Comparison of ENCODE assay signal across 17 cellular contexts in the genomic region with DNA sequence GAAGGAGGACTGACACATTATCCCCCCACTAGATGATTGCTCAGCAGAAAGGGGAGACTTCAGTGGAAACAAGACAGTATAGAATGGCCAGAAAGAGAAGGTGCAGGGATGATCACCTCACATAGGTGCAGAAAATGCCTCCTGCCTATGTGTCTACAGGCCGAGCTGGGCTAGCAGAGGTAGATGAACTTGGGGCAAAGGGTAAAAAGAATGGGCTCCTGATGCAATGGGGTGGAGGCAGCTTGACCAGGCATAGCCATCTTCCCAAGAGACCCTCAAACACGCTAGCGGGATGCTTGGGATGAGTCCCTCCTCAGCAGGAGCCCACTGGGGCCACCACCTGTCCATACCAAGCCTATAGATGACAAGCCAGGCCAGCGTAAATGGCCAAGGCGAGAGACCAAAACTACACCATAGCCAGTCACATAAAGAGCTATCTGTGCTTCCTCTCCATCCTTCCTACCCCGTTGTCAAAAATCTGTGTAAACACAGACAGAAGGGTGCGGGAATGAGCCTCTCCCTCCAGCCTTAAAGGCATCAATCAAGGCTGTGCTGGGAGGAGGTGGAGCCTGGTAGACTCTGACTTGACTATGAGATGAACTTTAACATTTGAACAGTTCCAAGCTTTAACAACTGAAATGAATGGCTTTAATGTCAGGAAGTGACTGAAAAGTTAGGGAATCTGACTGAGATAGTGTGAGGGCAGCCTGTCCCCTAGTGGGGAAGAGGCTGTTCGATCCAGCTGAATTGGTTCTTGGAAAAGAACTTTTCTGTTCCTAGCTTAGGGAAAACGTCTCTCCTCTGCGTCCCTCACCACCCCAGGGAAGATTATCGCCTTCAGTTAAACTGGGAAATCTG. TPM values are rescaled to one million over a fixed set of nuclear protein-coding genes. Genes with fewer than 3 reads are reported as not detected.
DNase-seq lines count a peak whose midpoint lies in the region; FAIRE-seq and TF ChIP-seq lines count a peak whose summit lies in the region.
"Had no signal": no experiment of that assay in that cellular context is flagged by ENCODE, and none has a peak within 500 bp of the region (broad histone marks: within the 10 kb centered on the region; RNA-seq: fewer than 3 reads in every experiment).

No MANE protein-coding gene starts in this region.

- peaks cover 21% of the 10 kb centered on the region for H3K4me1 Mint-ChIP-seq in Caco-2 (ENCODE audit: low read depth, unreplicated experiment)

- no peak for FAIRE-seq in GM19239 (lab: Jason Lieb, UNC)
- FAIRE-seq: G401.6 had no signal

- H3K27ac Mint-ChIP-seq in Caco-2 (ENCODE audit: unreplicated experiment) = peak overlapping the region; percentile 55
- H3K27ac Mint-ChIP-seq: CD4-positive, CD25-positive, alpha-beta regulatory T cell; stimulated activated naive CD8-positive, alpha-beta T cell treated with anti-CD3 and anti-CD28 coated beads, Interleukin-15, Interleukin-2, amounts not matched to agents 100 ng/mL and 50 ng/mL, for 24 hours had no signal

- DNase-seq in Caco-2 (no peak), adipocyte (ENCODE audit: low read depth) (peak; percentile 43), left ventricle myocardium inferior (no peak), retinal pigment epithelial cell (ENCODE audit: low read depth) (no peak), NCI-H510A (lab: John Stamatoyannopoulos, UW) (no peak), GM19239 (ENCODE audit: insufficient read length, low spot score) (no peak), OCI-LY7 (ENCODE audit: low spot score) (no peak), mesenteric fat pad (ENCODE audit: low spot score) (no peak)
- DNase-seq: CD4-positive, CD25-positive, alpha-beta regulatory T cell; Karpas-422; NCI-H187 treated with DMSO at 0.1 percent for 48 hours; NCI-H774; stimulated activated CD4-positive, alpha-beta T cell treated with anti-CD3 and anti-CD28 coated beads, Interleukin-4, amount 100 ng/mL, for 4 hours had no signal

- no peak overlapping the region for H3K4me3 ChIP-seq in Caco-2 (ENCODE audit: low read depth, low read length)
- no peak overlapping the region for H3K4me3 ChIP-seq in adipocyte (ENCODE audit: low read length)
- H3K4me3 ChIP-seq in left ventricle myocardium inferior = no peak overlapping the region
- H3K4me3 ChIP-seq in retinal pigment epithelial cell (ENCODE audit: low read length) = no peak overlapping the region
- no peak overlapping the region for H3K4me3 ChIP-seq in OCI-LY7 (ENCODE audit: low read depth, low read length, poor library complexity, severe bottlenecking)

- H3K4me1 ChIP-seq in Caco-2 = peaks cover 62% of the 10 kb centered on the region
- H3K4me1 ChIP-seq in adipocyte (ENCODE audit: control insufficient read depth, insufficient read depth, low read length) = peaks cover 28% of the 10 kb centered on the region
- H3K4me1 ChIP-seq in left ventricle myocardium inferior = peaks cover 4% of the 10 kb centered on the region
- no peaks in the 10 kb centered on the region for H3K4me1 ChIP-seq in OCI-LY7 (ENCODE audit: insufficient read depth, low read length, poor library complexity, severe bottlenecking)

- TF ChIP-seq CTCF in Caco-2 (IDR thresholded peaks at IDR 0.05; ENCODE audit: insufficient read depth in 1 of 2, low read depth in 1 of 2, low read length in 1 of 2, severe bottlenecking in 1 of 2, unreplicated experiment in 1 of 2) (peak in 1 of 2 experiments; percentile 44), left ventricle myocardium inferior (IDR thresholded peaks at IDR 0.05; ENCODE audit: borderline replicate concordance) (peak; percentile 57), retinal pigment epithelial cell (conservative IDR thresholded peaks at IDR 0.05; ENCODE audit: low read depth, low read length) (peak; percentile 6), OCI-LY7 (conservative IDR thresholded peaks at IDR 0.05; ENCODE audit: low read length) (no peak)

- POLR2A ChIA-PET in Caco-2 (lab: Charles Lee) (interaction anchor here (0.6 kb wide), 1 partner anchor 72 kb away, joined by 4 read pairs; no protein-coding TSS in a partner anchor), OCI-LY7 (lab: Charles Lee) (interaction anchor here (0.8 kb wide), 1 partner anchor 19 kb away, joined by 3 read pairs; no protein-coding TSS in a partner anchor)

- no peaks in the 10 kb centered on the region for H3K27me3 Mint-ChIP-seq in Caco-2 (ENCODE audit: insufficient read depth, unreplicated experiment)

- H3K9me3 ChIP-seq in Caco-2 = peaks cover 37% of the 10 kb centered on the region
- no peaks in the 10 kb centered on the region for H3K9me3 ChIP-seq in adipocyte (ENCODE audit: control insufficient read depth, low read length)
- no peaks in the 10 kb centered on the region for H3K9me3 ChIP-seq in left ventricle myocardium inferior (replicated peaks)
- H3K9me3 ChIP-seq in OCI-LY7 (ENCODE audit: low read length) = no peaks in the 10 kb centered on the region

- no peak overlapping the region for H3K4me2 ChIP-seq in OCI-LY7 (ENCODE audit: low read length)

- H3K27ac ChIP-seq in left ventricle myocardium inferior (replicated peaks) (no peak overlapping the region), OCI-LY7 (ENCODE audit: low read depth, low read length, poor library complexity, severe bottlenecking) (no peak overlapping the region)

- intact Hi-C loops in Caco-2 (cut with micrococcal nuclease; ENCODE audit: unreplicated experiment) (no loop called here), left ventricle myocardium inferior (cut with micrococcal nuclease) (no loop called here), OCI-LY7 (cut with micrococcal nuclease; ENCODE audit: unreplicated experiment) (no loop called here)

- H3K27me3 ChIP-seq in Caco-2 (replicated peaks; ENCODE audit: control insufficient read depth, insufficient read depth, low read length) = no peaks in the 10 kb centered on the region
- H3K27me3 ChIP-seq in adipocyte (replicated peaks; ENCODE audit: control insufficient read depth, insufficient read depth, low read length) = no peaks in the 10 kb centered on the region
- no peaks in the 10 kb centered on the region for H3K27me3 ChIP-seq in left ventricle myocardium inferior (ENCODE audit: low read depth)

- peaks cover 23% of the 10 kb centered on the region for H3K9me3 Mint-ChIP-seq in Caco-2 (ENCODE audit: unreplicated experiment)
- H3K9me3 Mint-ChIP-seq: CD4-positive, CD25-positive, alpha-beta regulatory T cell; stimulated activated naive CD8-positive, alpha-beta T cell treated with anti-CD3 and anti-CD28 coated beads, Interleukin-15, Interleukin-2, amounts not matched to agents 100 ng/mL and 50 ng/mL, for 24 hours had no signal

- H3K36me3 Mint-ChIP-seq in Caco-2 (ENCODE audit: insufficient read depth, unreplicated experiment) = peaks cover 39% of the 10 kb centered on the region
- H3K36me3 Mint-ChIP-seq: CD4-positive, CD25-positive, alpha-beta regulatory T cell had no signal

- H3K9me2 ChIP-seq in OCI-LY7 (ENCODE audit: insufficient read depth, low read length) = no peaks in the 10 kb centered on the region

- H3K36me3 ChIP-seq in Caco-2 (ENCODE audit: control insufficient read depth, insufficient read depth, low read length) (no peaks in the 10 kb centered on the region; the same call in 1 of the 2 replicates), adipocyte (ENCODE audit: control insufficient read depth, insufficient read depth, low read length, severe bottlenecking) (no peaks in the 10 kb centered on the region), left ventricle myocardium inferior (no peaks in the 10 kb centered on the region), OCI-LY7 (ENCODE audit: insufficient read depth, low read length) (no peaks in the 10 kb centered on the region)

- no peaks in the 10 kb centered on the region for H4K20me1 ChIP-seq in OCI-LY7 (ENCODE audit: insufficient read depth, low read length)

- H3K79me2 ChIP-seq in OCI-LY7 (ENCODE audit: insufficient read depth, low read depth, low read length) = no peaks in the 10 kb centered on the region

- BruUV-seq in Caco-2 (replicated peaks; lab: Mats Ljungman, UMichigan) = no TSS peak
- BruUV-seq in OCI-LY7 (replicated peaks; lab: Mats Ljungman, UMichigan) = no TSS peak

- no peak overlapping the region for H3K4me3 Mint-ChIP-seq in Caco-2 (ENCODE audit: unreplicated experiment)
- H3K4me3 Mint-ChIP-seq: CD4-positive, CD25-positive, alpha-beta regulatory T cell; stimulated activated naive CD8-positive, alpha-beta T cell treated with anti-CD3 and anti-CD28 coated beads, Interleukin-15, Interleukin-2, amounts not matched to agents 100 ng/mL and 50 ng/mL, for 24 hours had no signal

- H3K9ac ChIP-seq in adipocyte (ENCODE audit: low read length) = no peak overlapping the region

- CTCF ChIA-PET in Caco-2 (lab: Charles Lee) = interaction anchor here (0.8 kb wide), 1 partner anchor 14 kb away, joined by 4 read pairs; no protein-coding TSS in a partner anchor
- CTCF ChIA-PET in OCI-LY7 (lab: Charles Lee; ENCODE audit: unreplicated experiment) = no interaction called here

- H2AFZ ChIP-seq in OCI-LY7 (ENCODE audit: low read length) = no peak overlapping the region

RNA-seq across cellular contexts. Expression of a gene that starts 10.4 kb away (rescaled TPM):
- total RNA-seq in Caco-2 (2022) (0.36 and 0.42 TPM in 2 replicates), left ventricle myocardium inferior (not detected), OCI-LY7 (2022) (not detected in 2 replicates), mesenteric fat pad (not detected)
- total RNA-seq in OCI-LY7 (2014; rRNA removed; shearing (Covaris generic)) = not detected in 2 replicates
- total RNA-seq: CD4-positive, CD25-positive, alpha-beta regulatory T cell; posterior vena cava; SK-MEL-5 had no signal

RNA-seq across cellular contexts. Expression of a gene that starts 58.7 kb away (rescaled TPM):
- total RNA-seq in Caco-2 (2022) (446 and 476 TPM in 2 replicates), left ventricle myocardium inferior (51.4 TPM), OCI-LY7 (2022) (135 and 165 TPM in 2 replicates), mesenteric fat pad (237 TPM)
- total RNA-seq in OCI-LY7 (2014; rRNA removed; shearing (Covaris generic)) = 82.5 and 120 TPM in 2 replicates
